Comparison of ENCODE assay signal across 8 cellular contexts in genomic region chr13:30421093-30422055, GRCh38. TPM values are rescaled to one million over a fixed set of nuclear protein-coding genes. Genes with fewer than 3 reads are reported as not detected.
DNase-seq lines count a peak whose midpoint lies in the region; ATAC-seq and TF ChIP-seq lines count a peak whose summit lies in the region.

No MANE protein-coding gene starts in this region.

- CTCF ChIA-PET in CD8-positive, alpha-beta T cell (lab: Charles Lee): interaction anchor here (0.6 to 4.4 kb wide), 5 partner anchors 8 to 913 kb away, joined by 3 to 21 read pairs (median 4); no protein-coding TSS in a partner anchor

- no peaks in the 10 kb centered on the region for H3K9me3 Mint-ChIP-seq in CD8-positive, alpha-beta T cell

- TF ChIP-seq POLR2A in breast epithelium (IDR thresholded peaks at IDR 0.05): peak; percentile 58

- H3K27me3 Mint-ChIP-seq in CD8-positive, alpha-beta T cell (ENCODE audit: low read depth): no peaks in the 10 kb centered on the region

- TF ChIP-seq CTCF in CD8-positive, alpha-beta T cell (IDR thresholded peaks at IDR 0.05): no peak
- TF ChIP-seq CTCF in LNCaP clone FGC (IDR thresholded peaks at IDR 0.05; ENCODE audit: control insufficient read depth, extremely low read depth, insufficient read depth): no peak
- no peak for TF ChIP-seq CTCF in breast epithelium (IDR thresholded peaks at IDR 0.05)
- no peak for TF ChIP-seq CTCF in retinal pigment epithelial cell (conservative IDR thresholded peaks at IDR 0.05; ENCODE audit: low read depth, low read length)

- peak overlapping the region; percentile 41 for H3K4me3 ChIP-seq in CD8-positive, alpha-beta T cell (ENCODE audit: low read depth, low read length)
- peak overlapping the region; percentile 53 for H3K4me3 ChIP-seq in LNCaP clone FGC (ENCODE audit: low read depth, low read length)
- peak overlapping the region; percentile 51 to 75 (median 62) for H3K4me3 ChIP-seq in breast epithelium
- H3K4me3 ChIP-seq in iPS-18a (ENCODE audit: low read length): peak overlapping the region; percentile 90
- peak overlapping the region; percentile 62 for H3K4me3 ChIP-seq in retinal pigment epithelial cell (ENCODE audit: low read length)

- peaks cover 24% of the 10 kb centered on the region for H3K4me1 Mint-ChIP-seq in CD8-positive, alpha-beta T cell (ENCODE audit: low read depth)

- intact Hi-C loops in CD8-positive, alpha-beta T cell (cut with DNase I, micrococcal nuclease): loop anchor here (1.0 to 5.0 kb wide), 6 partner anchors 13 to 64 kb away; partner anchors contain the start of gene HMGB1 (in 1 of the 2)
- intact Hi-C loops in breast epithelium (cut with DNase I; ENCODE audit: low total_unique reads): no loop called here

- peak overlapping the region; percentile 76 for H3K4me3 Mint-ChIP-seq in CD8-positive, alpha-beta T cell

- H3K27ac ChIP-seq in CD8-positive, alpha-beta T cell (ENCODE audit: low read depth, low read length): no peak overlapping the region
- H3K27ac ChIP-seq in breast epithelium: peak overlapping the region; percentile 95 to 96
- H3K27ac ChIP-seq in iPS-18a (ENCODE audit: low read length): peak overlapping the region; percentile 42

- peak; percentile 26 for ATAC-seq in CD8-positive, alpha-beta T cell
- ATAC-seq in GM21381 (IDR thresholded peaks at IDR 0.05; ENCODE audit: unreplicated experiment): peak; percentile 40
- no peak for ATAC-seq in GM19328 (IDR thresholded peaks at IDR 0.05; ENCODE audit: unreplicated experiment)

- no peaks in the 10 kb centered on the region for H3K9me3 ChIP-seq in CD8-positive, alpha-beta T cell (ENCODE audit: low read length)
- H3K9me3 ChIP-seq in breast epithelium (no peaks in the 10 kb centered on the region), iPS-18a (ENCODE audit: control insufficient read depth, low read depth, low read length) (no peaks in the 10 kb centered on the region)

- H3K9ac ChIP-seq in iPS-18a (ENCODE audit: low read length): peak overlapping the region; percentile 78

- H3K27ac Mint-ChIP-seq in CD8-positive, alpha-beta T cell: peak overlapping the region; percentile 52

- H3K4me1 ChIP-seq in CD8-positive, alpha-beta T cell (ENCODE audit: insufficient read depth, low read length): peaks cover 4% of the 10 kb centered on the region
- H3K4me1 ChIP-seq in breast epithelium (no peaks in the 10 kb centered on the region), iPS-18a (ENCODE audit: control insufficient read depth, low read depth, low read length) (peaks cover 10% of the 10 kb centered on the region)

- no peaks in the 10 kb centered on the region for H3K27me3 ChIP-seq in CD8-positive, alpha-beta T cell (ENCODE audit: insufficient read depth, low read length)
- H3K27me3 ChIP-seq in breast epithelium (no peaks in the 10 kb centered on the region), iPS-18a (ENCODE audit: control insufficient read depth, insufficient read depth, low read length) (peaks cover 9% of the 10 kb centered on the region)

- no peaks in the 10 kb centered on the region for H3K36me3 ChIP-seq in CD8-positive, alpha-beta T cell (ENCODE audit: insufficient read depth, low read length)
- H3K36me3 ChIP-seq in breast epithelium (no peaks in the 10 kb centered on the region), iPS-18a (ENCODE audit: control insufficient read depth, low read depth, low read length) (no peaks in the 10 kb centered on the region)

- peaks cover 3% of the 10 kb centered on the region for H3K36me3 Mint-ChIP-seq in CD8-positive, alpha-beta T cell

- POLR2A ChIA-PET in CD8-positive, alpha-beta T cell (lab: Charles Lee): interaction anchor here (0.7 to 2.3 kb wide), 8 partner anchors 9 to 196 kb away, joined by 3 to 9 read pairs (median 4); partner anchors contain the start of gene USPL1

- DNase-seq in CD8-positive, alpha-beta T cell: peak in 6 of 7 experiments; percentile 15 to 60 (median 33)
- DNase-seq in LNCaP clone FGC (ENCODE audit: low read depth): peak; percentile 71
- peak in 4 of 5 donors; percentile 21 to 61 (median 26) for DNase-seq in T-helper 1 cell
- DNase-seq in breast epithelium (ENCODE audit: low spot score in 2 of 2): peak; percentile 72 to 77
- DNase-seq in retinal pigment epithelial cell (ENCODE audit: low read depth): no peak

RNA-seq across cellular contexts. Expression of gene UBE2L5, which starts 0.9 kb away (rescaled TPM):
- not detected for total RNA-seq in CD8-positive, alpha-beta T cell
- total RNA-seq in breast epithelium: 1 to 10 TPM in 1 of 3 donors, under 1 TPM in 1, not detected in 1; 0.98 to 1.3 TPM

RNA-seq across cellular contexts. Expression of gene HMGB1, which starts 44.4 kb away (rescaled TPM):
- total RNA-seq in CD8-positive, alpha-beta T cell: 100 to 1,000 TPM; 445 to 453 TPM
- total RNA-seq in breast epithelium: 100 to 1,000 TPM; 185 to 269 (median 262) TPM
